In the genomic region with DNA sequence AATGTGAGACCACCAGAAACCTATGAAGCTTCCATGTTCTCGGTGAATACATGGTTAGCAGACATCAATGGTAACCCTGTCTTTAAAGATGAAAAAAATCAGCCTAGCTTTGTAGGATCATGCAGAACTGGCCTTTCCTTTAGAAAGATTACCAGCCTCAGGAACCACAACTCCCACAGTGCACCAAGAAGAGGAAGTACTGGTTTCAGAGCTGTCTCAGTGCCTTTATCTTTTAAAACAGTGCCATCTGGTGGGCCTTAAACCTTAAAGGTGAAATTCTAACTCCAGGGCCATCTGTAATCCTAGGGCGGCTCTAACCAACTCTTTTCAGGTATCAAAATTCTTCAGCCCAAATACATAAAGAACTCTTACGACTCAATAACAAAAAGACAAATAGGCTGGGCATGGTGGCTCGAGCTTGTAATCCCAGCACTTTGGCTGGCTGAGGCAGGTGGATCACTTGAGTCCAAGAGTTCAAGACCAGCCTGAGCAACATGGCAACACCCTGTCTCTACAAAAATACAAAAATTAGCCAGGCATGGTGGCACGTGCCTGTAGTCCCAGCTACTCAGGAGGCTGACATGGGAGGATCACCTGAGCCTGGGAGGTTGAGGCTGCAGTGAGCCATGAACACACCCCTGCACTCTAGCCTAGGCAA, we compare ENCODE assay signal across 8 cellular contexts. TPM values are rescaled to one million over a fixed set of nuclear protein-coding genes. Genes with fewer than 3 reads are reported as not detected.
DNase-seq lines count a peak whose midpoint lies in the region; ATAC-seq and TF ChIP-seq lines count a peak whose summit lies in the region.

No MANE protein-coding gene starts in this region.

- H3K14ac ChIP-seq in IMR-90 (replicated peaks; ENCODE audit: low read depth, low read length) = no peak overlapping the region

- no peak overlapping the region for H2AFZ ChIP-seq in IMR-90 (replicated peaks; ENCODE audit: low read length, poor library complexity)

- peak; percentile 96 for TF ChIP-seq RAD21 in IMR-90 (IDR thresholded peaks at IDR 0.05; ENCODE audit: low read length)

- no peaks in the 10 kb centered on the region for H3K27me3 Mint-ChIP-seq in activated T-cell treated with anti-CD3 and anti-CD28 coated beads, Interleukin-2, amount 50 U/mL, for 72 hours (ENCODE audit: low read depth)

- no peak overlapping the region for H2BK120ac ChIP-seq in IMR-90 (ENCODE audit: low read depth, low read length)

- H2AK5ac ChIP-seq in IMR-90 (ENCODE audit: low read depth, low read length) = no peak overlapping the region

- TF ChIP-seq POLR2A in IMR-90 (IDR thresholded peaks at IDR 0.05; ENCODE audit: low read depth, low read length) = no peak

- H4K20me1 ChIP-seq in IMR-90 (ENCODE audit: insufficient read depth, low read length) = no peaks in the 10 kb centered on the region

- H3K56ac ChIP-seq in IMR-90 (ENCODE audit: extremely low read depth, insufficient read depth, low read length) = no peak overlapping the region

- no peak overlapping the region for H2BK15ac ChIP-seq in IMR-90 (ENCODE audit: low read depth, low read length)

- H3K27ac Mint-ChIP-seq in activated T-cell treated with anti-CD3 and anti-CD28 coated beads, Interleukin-2, amount 50 U/mL, for 72 hours = no peak overlapping the region

- H3K9me3 ChIP-seq in IMR-90 (ENCODE audit: control insufficient read depth, insufficient read depth, low read length) = no peaks in the 10 kb centered on the region

- no peak overlapping the region for H3K4ac ChIP-seq in IMR-90 (ENCODE audit: low read depth, low read length)

- H3K27ac ChIP-seq in IMR-90 (ENCODE audit: insufficient read depth, low read length) = no peak overlapping the region

- H3K27me3 ChIP-seq in IMR-90 (ENCODE audit: control insufficient read depth, insufficient read depth, low read length) = no peaks in the 10 kb centered on the region

- peak; percentile 60 for DNase-seq in Caki2 (ENCODE audit: low read depth)
- peak; percentile 87 for DNase-seq in IMR-90
- peak; percentile 92 for DNase-seq in NOMO-1 treated with DMSO at 0.1 percent for 48 hours (lab: John Stamatoyannopoulos, UW; ENCODE audit: unreplicated experiment)
- peak; percentile 62 to 65 for DNase-seq in activated T-cell treated with anti-CD3 and anti-CD28 coated beads, Interleukin-2, amount 50 U/mL, for 72 hours
- peak; percentile 68 to 89 for DNase-seq in foreskin fibroblast
- peak; percentile 60 for DNase-seq in non-pigmented ciliary epithelial cell (ENCODE audit: low read depth)

- POLR2A ChIA-PET in IMR-90 (lab: Charles Lee; ENCODE audit: unreplicated experiment) = no interaction called here

- CTCF ChIA-PET in IMR-90 (lab: Yijun Ruan, JAX) = interaction anchor here (0.5 to 1.3 kb wide), 5 partner anchors 29 to 142 kb away, joined by 3 to 4 read pairs (median 3); no protein-coding TSS in a partner anchor

- peaks cover 34% of the 10 kb centered on the region for H3K4me1 Mint-ChIP-seq in activated T-cell treated with anti-CD3 and anti-CD28 coated beads, Interleukin-2, amount 50 U/mL, for 72 hours (ENCODE audit: low read depth)

- peaks cover 5% of the 10 kb centered on the region for H3K4me1 ChIP-seq in IMR-90 (ENCODE audit: control insufficient read depth, insufficient read depth, low read length)

- no peak overlapping the region for H3K4me2 ChIP-seq in IMR-90 (ENCODE audit: low read depth, low read length)

- 0% methylated on average over 1 of the region's 5 CpGs; no CpG with 5 or more reads in 1 of the 2 experiments for WGBS in IMR-90 (ENCODE audit: extremely low coverage in 2 of 2, insufficient read length in 1 of 2), 2 experiments

- intact Hi-C loops in IMR-90 (cut with micrococcal nuclease) = loop anchor here (1.0 to 10.0 kb wide), 7 partner anchors 61 to 679 kb away; partner anchors contain the start of genes DRC3, RAI1 and TOM1L2

- no peak overlapping the region for H3K18ac ChIP-seq in IMR-90 (ENCODE audit: low read depth, low read length)

- peaks cover 0 to 4% of the 10 kb centered on the region in 2 donors for H3K36me3 Mint-ChIP-seq in activated T-cell treated with anti-CD3 and anti-CD28 coated beads, Interleukin-2, amount 50 U/mL, for 72 hours (ENCODE audit: insufficient read depth in 2 of 2)

- H3K9ac ChIP-seq in IMR-90 (ENCODE audit: low read depth, low read length) = no peak overlapping the region

- dilution Hi-C loops in IMR-90 (cut with HindIII; ENCODE audit: low sequenced_read_pairs, unreplicated experiment) = no loop called here

- H3K79me1 ChIP-seq in IMR-90 (ENCODE audit: low read depth in 1 of 2, low read length in 2 of 2) = peaks cover 20 to 51% of the 10 kb centered on the region in 2 experiments

- H2BK20ac ChIP-seq in IMR-90 (ENCODE audit: low read depth, low read length) = no peak overlapping the region

- peaks cover 6% of the 10 kb centered on the region; the same call in 1 of the 2 replicates for H3K9me1 ChIP-seq in IMR-90 (ENCODE audit: insufficient read depth, low read length)

- ATAC-seq in GM19463 (IDR thresholded peaks at IDR 0.05; ENCODE audit: unreplicated experiment) = peak; percentile 63
- peak; percentile 94 for ATAC-seq in IMR-90 (ENCODE audit: low read depth)
- ATAC-seq in activated T-cell treated with anti-CD3 and anti-CD28 coated beads, Interleukin-2, amount 50 U/mL, for 72 hours (replicated peaks in 1 of 2) = peak; percentile 64 to 73
- ATAC-seq in GM21515 (IDR thresholded peaks at IDR 0.05; ENCODE audit: unreplicated experiment) = no peak

- no peak overlapping the region for H2BK5ac ChIP-seq in IMR-90 (ENCODE audit: low read depth, low read length, poor library complexity, severe bottlenecking)

- in situ Hi-C loops in Caki2 (cut with HindIII; ENCODE audit: low pct_unique_long_range_greater_than_20kb, low sequenced_read_pairs) = no loop called here
- in situ Hi-C loops in IMR-90 (cut with MboI; ENCODE audit: low sequenced_read_pairs) = loop anchor here (5.0 to 10.0 kb wide), 2 partner anchors 141 to 349 kb away; partner anchors contain the start of gene RAI1

- no TSS peak for BruUV-seq in IMR-90 (replicated peaks; lab: Mats Ljungman, UMichigan)

- no peak overlapping the region for H4K5ac ChIP-seq in IMR-90 (ENCODE audit: low read depth, low read length)

- peak overlapping the region in 1 of 2 experiments; percentile 62; a peak in 1 of 4 replicates for H4K8ac ChIP-seq in IMR-90 (ENCODE audit: low read depth in 2 of 2, low read length in 2 of 2)

- no peak overlapping the region for H2AK9ac ChIP-seq in IMR-90 (replicated peaks; ENCODE audit: low read depth, low read length, poor library complexity)

- H3K4me3 Mint-ChIP-seq in activated T-cell treated with anti-CD3 and anti-CD28 coated beads, Interleukin-2, amount 50 U/mL, for 72 hours = no peak overlapping the region

- H3K36me3 ChIP-seq in IMR-90 (ENCODE audit: control insufficient read depth, insufficient read depth, low read length) = no peaks in the 10 kb centered on the region

- no peaks in the 10 kb centered on the region for H3K9me3 Mint-ChIP-seq in activated T-cell treated with anti-CD3 and anti-CD28 coated beads, Interleukin-2, amount 50 U/mL, for 72 hours

- H3K23ac ChIP-seq in IMR-90 (ENCODE audit: low read depth, low read length) = no peak overlapping the region

- TF ChIP-seq CTCF in IMR-90 (conservative IDR thresholded peaks at IDR 0.05; ENCODE audit: low read depth, low read length) (peak; percentile 91), foreskin fibroblast (IDR thresholded peaks at IDR 0.05; ENCODE audit: low read depth, low read length) (peak; percentile 40)

- H4K91ac ChIP-seq in IMR-90 (ENCODE audit: insufficient read depth, low read depth, low read length) = no peak overlapping the region

- H3K4me3 ChIP-seq in IMR-90 (ENCODE audit: insufficient read depth, low read depth, low read length) (no peak overlapping the region), foreskin fibroblast (ENCODE audit: low read depth in 1 of 2, low read length in 2 of 2) (no peak overlapping the region)

TF ChIP-seq in IMR-90, 13 proteins besides CTCF, POLR2A, EP300 and RAD21:
- TF ChIP-seq RFX5 (IDR thresholded peaks at IDR 0.05; ENCODE audit: low read depth, low read length) (no peak), RCOR1 (IDR thresholded peaks at IDR 0.05; ENCODE audit: insufficient replicate concordance, low read length) (no peak), MAZ (IDR thresholded peaks at IDR 0.05; ENCODE audit: borderline replicate concordance, low read depth, low read length) (no peak), SMC3 (IDR thresholded peaks at IDR 0.05; ENCODE audit: low read depth, low read length) (peak; percentile 95)

RNA-seq across cellular contexts. Expression of gene ATPAF2, which starts 5.4 kb away (rescaled TPM):
- total RNA-seq in Caki2 (2014; rRNA removed; shearing (Covaris generic); ENCODE audit: low replicate concordance) = 16.5 and 31.9 TPM in 2 replicates
- 14.2 and 27.6 TPM in 2 replicates for total RNA-seq in IMR-90 (2012; rRNA removed)
- polyA plus RNA-seq in IMR-90 (2012; rRNA removed) = 19.5 and 21.9 TPM in 2 replicates
- polyA plus RNA-seq in IMR-90 (2012; cell fraction: cytosol; rRNA removed) = 28.8 and 54.4 TPM in 2 replicates
- polyA plus RNA-seq in IMR-90 (2012; cell fraction: nucleus; rRNA removed; ENCODE audit: low replicate concordance) = 31.6 and 48.8 TPM in 2 replicates
- total RNA-seq in activated T-cell treated with anti-CD3 and anti-CD28 coated beads, Interleukin-2, amount 50 U/mL, for 72 hours = 10 to 100 TPM; 25.8 to 28.7 TPM

RNA-seq across cellular contexts. Expression of gene GID4, which starts 5.6 kb away (rescaled TPM):
- total RNA-seq in Caki2 (2014; rRNA removed; shearing (Covaris generic); ENCODE audit: low replicate concordance) = 2.6 and 7.8 TPM in 2 replicates
- total RNA-seq in IMR-90 (2012; rRNA removed) = 3.9 and 5.0 TPM in 2 replicates
- 4.2 and 5.6 TPM in 2 replicates for polyA plus RNA-seq in IMR-90 (2012; rRNA removed)
- polyA plus RNA-seq in IMR-90 (2012; cell fraction: cytosol; rRNA removed) = 3.1 and 3.3 TPM in 2 replicates
- polyA plus RNA-seq in IMR-90 (2012; cell fraction: nucleus; rRNA removed; ENCODE audit: low replicate concordance) = 2.6 and 5.1 TPM in 2 replicates
- 10 to 100 TPM in 1 of 2 donors, 1 to 10 TPM in 1; 9.7 to 11.0 TPM for total RNA-seq in activated T-cell treated with anti-CD3 and anti-CD28 coated beads, Interleukin-2, amount 50 U/mL, for 72 hours

RNA-seq across cellular contexts. Expression of gene DRG2, which starts 54.2 kb away (rescaled TPM):
- total RNA-seq in Caki2 (2014; rRNA removed; shearing (Covaris generic); ENCODE audit: low replicate concordance) = 33.4 and 56.6 TPM in 2 replicates
- total RNA-seq in IMR-90 (2012; rRNA removed) = 35.6 and 43.6 TPM in 2 replicates
- 41.3 and 45.1 TPM in 2 replicates for polyA plus RNA-seq in IMR-90 (2012; rRNA removed)
- polyA plus RNA-seq in IMR-90 (2012; cell fraction: cytosol; rRNA removed) = 28.2 and 37.1 TPM in 2 replicates
- 83.0 and 131 TPM in 2 replicates for polyA plus RNA-seq in IMR-90 (2012; cell fraction: nucleus; rRNA removed; ENCODE audit: low replicate concordance)
- total RNA-seq in activated T-cell treated with anti-CD3 and anti-CD28 coated beads, Interleukin-2, amount 50 U/mL, for 72 hours = 10 to 100 TPM; 44.1 to 53.6 TPM
